In the genomic region with DNA sequence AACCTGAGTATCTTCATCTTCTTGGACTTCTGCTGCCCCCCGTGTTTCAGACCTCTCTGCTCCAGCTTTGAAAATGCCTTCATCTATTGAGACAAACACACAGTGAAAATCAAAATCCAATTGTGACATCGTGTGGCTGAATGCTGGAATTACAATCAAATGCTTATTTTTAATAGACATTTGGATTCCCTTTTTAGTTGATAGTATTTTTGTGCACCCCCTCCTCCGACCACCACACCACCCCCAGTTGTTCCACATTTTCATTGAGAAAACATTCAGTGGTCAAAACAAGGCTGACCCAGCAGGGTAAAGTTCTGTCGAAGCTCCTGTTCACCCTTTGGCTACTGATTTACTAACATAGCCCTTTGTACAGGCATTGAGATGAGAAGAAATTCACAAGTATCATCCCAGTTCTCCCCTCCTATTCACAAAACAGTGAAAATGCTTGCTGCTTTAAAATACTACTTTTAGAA, we compare ENCODE assay signal across 9 cellular contexts.
A peak's percentile ranks its signal among the peaks of the same experiment; 100 is the strongest.
DNase-seq lines count a peak whose midpoint lies in the region; ATAC-seq and TF ChIP-seq lines count a peak whose summit lies in the region.
"Had no signal": no experiment of that assay in that cellular context is flagged by ENCODE, and none has a peak within 500 bp of the region (broad histone marks: within the 10 kb centered on the region; RNA-seq: fewer than 3 reads in every experiment).

No MANE protein-coding gene starts in this region.

- no peaks in the 10 kb centered on the region for H3K36me3 ChIP-seq in Loucy (ENCODE audit: insufficient read depth, low read length)

- no peaks in the 10 kb centered on the region for H3K9me2 ChIP-seq in Loucy (replicated peaks; ENCODE audit: low read depth, low read length)

- DNase-seq in CD14-positive monocyte (ENCODE audit: low spot score) (no peak), RWPE1 (ENCODE audit: low spot score) (peak; percentile 14), fibroblast of gingiva (ENCODE audit: low read depth) (peak; percentile 9), progenitor cell of endocrine pancreas (ENCODE audit: low spot score, unreplicated experiment) (no peak), GDM1 (lab: John Stamatoyannopoulos, UW) (no peak), cortex of kidney (lab: John Stamatoyannopoulos, UW) (no peak)

- H4K20me1 ChIP-seq in Loucy (ENCODE audit: insufficient read depth, low read length, poor library complexity, severe bottlenecking) = no peaks in the 10 kb centered on the region

- H3K36me3 Mint-ChIP-seq in CD14-positive monocyte (no peaks in the 10 kb centered on the region), progenitor cell of endocrine pancreas (ENCODE audit: insufficient read depth) (peaks cover 25% of the 10 kb centered on the region)
- H3K36me3 Mint-ChIP-seq: IgD-negative memory B cell had no signal

- H3K4me3 ChIP-seq in Loucy (ENCODE audit: low read length, poor library complexity, severe bottlenecking) = no peak overlapping the region

- ATAC-seq in GM18511 (IDR thresholded peaks at IDR 0.05; ENCODE audit: unreplicated experiment) = peak; percentile 70

- H3K27ac Mint-ChIP-seq in CD14-positive monocyte (no peak overlapping the region), progenitor cell of endocrine pancreas (no peak overlapping the region)
- H3K27ac Mint-ChIP-seq: IgD-negative memory B cell had no signal

- H3K9me3 Mint-ChIP-seq in CD14-positive monocyte (peaks cover 0 to 10% (median 4%) of the 10 kb centered on the region in 7 donors), progenitor cell of endocrine pancreas (ENCODE audit: low read depth) (peaks cover 16% of the 10 kb centered on the region)

- no peaks in the 10 kb centered on the region for H3K4me1 ChIP-seq in Loucy (ENCODE audit: insufficient read depth, low read length, poor library complexity, severe bottlenecking)

- H3K9me3 ChIP-seq in Loucy (ENCODE audit: insufficient read depth, low read depth, low read length) = no peaks in the 10 kb centered on the region

- H3K4me3 Mint-ChIP-seq in CD14-positive monocyte (no peak overlapping the region), progenitor cell of endocrine pancreas (ENCODE audit: low read depth) (no peak overlapping the region)
- H3K4me3 Mint-ChIP-seq: IgD-negative memory B cell had no signal

- no peaks in the 10 kb centered on the region for H3K4me1 Mint-ChIP-seq in CD14-positive monocyte
- H3K4me1 Mint-ChIP-seq in progenitor cell of endocrine pancreas (ENCODE audit: low read depth) = peaks cover 23% of the 10 kb centered on the region
- H3K4me1 Mint-ChIP-seq: IgD-negative memory B cell had no signal

- H3K27ac ChIP-seq in RWPE1 = no peak overlapping the region

- intact Hi-C loops in CD14-positive monocyte (cut with micrococcal nuclease) = no loop called here

- TF ChIP-seq CTCF in CD14-positive monocyte (IDR thresholded peaks at IDR 0.05) (peak; percentile 69), Loucy (conservative IDR thresholded peaks at IDR 0.05; ENCODE audit: low read length) (peak; percentile 82), RWPE1 (conservative IDR thresholded peaks at IDR 0.05; ENCODE audit: low read depth) (peak; percentile 63), progenitor cell of endocrine pancreas (IDR thresholded peaks at IDR 0.05; ENCODE audit: unreplicated experiment) (peak; percentile 75)

- H3K27me3 Mint-ChIP-seq in CD14-positive monocyte (ENCODE audit: low read depth in 3 of 3) (peaks cover 0 to 4% (median 3%) of the 10 kb centered on the region in 3 donors), progenitor cell of endocrine pancreas (no peaks in the 10 kb centered on the region)

- no peak overlapping the region for H2AFZ ChIP-seq in Loucy (ENCODE audit: low read length)

- no peaks in the 10 kb centered on the region for H3F3A ChIP-seq in Loucy (ENCODE audit: low read depth)

- no peak overlapping the region for H3K4me2 ChIP-seq in Loucy (ENCODE audit: low read depth, low read length, poor library complexity, severe bottlenecking)

- H3K9ac ChIP-seq in Loucy (ENCODE audit: low read depth, low read length, poor library complexity, severe bottlenecking) = no peak overlapping the region

- no peaks in the 10 kb centered on the region for H3K27me3 ChIP-seq in Loucy (ENCODE audit: insufficient read depth, low read length, poor library complexity, severe bottlenecking)

- H3K79me2 ChIP-seq in Loucy (ENCODE audit: insufficient read depth, low read length) = no peaks in the 10 kb centered on the region

- CTCF ChIA-PET in RWPE1 (lab: Yijun Ruan, JAX) = interaction anchor here (0.5 to 1.3 kb wide), 9 partner anchors 9 to 748 kb away, joined by 3 to 6 read pairs (median 3); no protein-coding TSS in a partner anchor

- POLR2A ChIA-PET in RWPE1 (lab: Yijun Ruan, JAX; ENCODE audit: low non-redundant PET) = no interaction called here

Comparison
In these comparisons a context has a peak if more than half of its experiments do, and no peak if none do; other contexts are left out.
1. DNase-seq: peak in RWPE1 (single experiment) and fibroblast of gingiva (single experiment); none in CD14-positive monocyte (single experiment), progenitor cell of endocrine pancreas (single experiment), GDM1 (single experiment) and cortex of kidney (single experiment).
2. Peak in every context shown above with its lines, with median percentiles within 50 percentile points of each other: CTCF ChIP-seq.